Comparison of ENCODE assay signal across 8 cellular contexts in the genomic region with DNA sequence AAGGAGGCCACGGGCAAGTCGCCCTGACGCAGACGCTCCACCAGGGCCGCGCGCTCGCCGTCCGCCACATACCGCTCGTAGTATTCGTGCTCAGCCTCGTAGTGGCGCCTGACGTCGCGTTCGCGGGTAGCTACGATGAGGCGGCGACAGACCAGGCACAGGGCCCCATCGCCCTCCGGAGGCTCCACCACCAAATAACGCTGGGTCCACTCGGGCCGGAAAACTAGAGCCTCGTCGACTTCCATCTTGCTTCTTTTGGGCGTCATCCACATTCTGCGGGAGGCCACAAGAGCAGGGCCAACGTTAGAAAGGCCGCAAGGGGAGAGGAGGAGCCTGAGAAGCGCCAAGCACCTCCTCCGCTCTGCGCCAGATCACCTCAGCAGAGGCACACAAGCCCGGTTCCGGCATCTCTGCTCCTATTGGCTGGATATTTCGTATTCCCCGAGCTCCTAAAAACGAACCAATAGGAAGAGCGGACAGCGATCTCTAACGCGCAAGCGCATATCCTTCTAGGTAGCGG. TPM values are rescaled to one million over a fixed set of nuclear protein-coding genes. Genes with fewer than 3 reads are reported as not detected.
DNase-seq lines count a peak whose midpoint lies in the region; ATAC-seq and TF ChIP-seq lines count a peak whose summit lies in the region.

A gene (minus strand): TSS at position 326 of the 520 bp plus-strand sequence. CDS start 54 bp downstream, at position 272.

- peak; percentile 86 for ATAC-seq in HG02973 (IDR thresholded peaks at IDR 0.05; ENCODE audit: unreplicated experiment)

- H3K4me3 ChIP-seq in esophagus muscularis mucosa (peak within 1 kb of the TSS; percentile 76 to 85 (median 78)), neuron (ENCODE audit: low read length) (peak within 1 kb of the TSS; percentile 71)

- peak in 2 of 3 experiments; percentile 15 to 35 for TF ChIP-seq CTCF in esophagus muscularis mucosa (IDR thresholded peaks at IDR 0.05)

- peak within 1 kb of the TSS; percentile 64 for H2AFZ ChIP-seq in neuron (ENCODE audit: low read depth, low read length)

- TF ChIP-seq POLR2A in esophagus muscularis mucosa (IDR thresholded peaks at IDR 0.05; ENCODE audit: low read depth): peak; percentile 79

- H3K9me3 ChIP-seq in esophagus muscularis mucosa (no peaks in the 10 kb centered on the region), neuron (ENCODE audit: low read length) (no peaks in the 10 kb centered on the region)

- H3K4me1 ChIP-seq in esophagus muscularis mucosa (peaks cover 43 to 61% (median 57%) of the 10 kb centered on the region in 4 donors), neuron (ENCODE audit: insufficient read depth, low read length) (peaks cover 37% of the 10 kb centered on the region)

- H3K27ac ChIP-seq in esophagus muscularis mucosa (replicated peaks in 1 of 4): peak within 1 kb of the TSS; percentile 96 to 99 (median 97)

- under 1% methylated on average over 14 of the region's 48 CpGs for WGBS in esophagus muscularis mucosa

- peaks cover 0 to 37% (median 24%) of the 10 kb centered on the region in 4 donors for H3K36me3 ChIP-seq in esophagus muscularis mucosa
- peaks cover 43% of the 10 kb centered on the region for H3K36me3 ChIP-seq in neuron (ENCODE audit: insufficient read depth, low read length)

- H3K27me3 ChIP-seq in esophagus muscularis mucosa (no peaks in the 10 kb centered on the region), neuron (ENCODE audit: insufficient read depth, low read length) (no peaks in the 10 kb centered on the region)

- DNase-seq in stimulated activated CD4-positive, alpha-beta T cell treated with anti-CD3 and anti-CD28 coated beads, Interleukin-15, amount 100 ng/mL, for 24 hours: peak; percentile 98
- DNase-seq in stimulated activated CD4-positive, alpha-beta T cell treated with anti-CD3 and anti-CD28 coated beads, Interleukin-4, amount 100 ng/mL, for 24 hours: no peak
- DNase-seq in T-helper 1 cell: peak in 3 of 5 donors; percentile 92 to 98 (median 94)
- no peak for DNase-seq in esophagus muscularis mucosa (ENCODE audit: extremely low spot score)
- no peak for DNase-seq in medulla oblongata (ENCODE audit: extremely low spot score)
- DNase-seq in DMS53 (lab: John Stamatoyannopoulos, UW): no peak

- no peak for TF ChIP-seq EP300 in esophagus muscularis mucosa (IDR thresholded peaks at IDR 0.05)

- intact Hi-C loops in esophagus muscularis mucosa (cut with DNase I): no loop called here

RNA-seq across cellular contexts. Expression of the gene that starts here (rescaled TPM):
- 10 to 100 TPM in 2 of 4 donors, 1 to 10 TPM in 2; 9.5 to 13.7 (median 10.4) TPM for total RNA-seq in esophagus muscularis mucosa

Comparison
In these comparisons a context has a peak if more than half of its experiments do, and no peak if none do; other contexts are left out.
1. DNase-seq: peak in stimulated activated CD4-positive, alpha-beta T cell treated with anti-CD3 and anti-CD28 coated beads, Interleukin-15, amount 100 ng/mL, for 24 hours (single experiment) and T-helper 1 cell (3 of 5); none in stimulated activated CD4-positive, alpha-beta T cell treated with anti-CD3 and anti-CD28 coated beads, Interleukin-4, amount 100 ng/mL, for 24 hours (single experiment), esophagus muscularis mucosa (single experiment), medulla oblongata (single experiment) and DMS53 (single experiment).